In the genomic region with DNA sequence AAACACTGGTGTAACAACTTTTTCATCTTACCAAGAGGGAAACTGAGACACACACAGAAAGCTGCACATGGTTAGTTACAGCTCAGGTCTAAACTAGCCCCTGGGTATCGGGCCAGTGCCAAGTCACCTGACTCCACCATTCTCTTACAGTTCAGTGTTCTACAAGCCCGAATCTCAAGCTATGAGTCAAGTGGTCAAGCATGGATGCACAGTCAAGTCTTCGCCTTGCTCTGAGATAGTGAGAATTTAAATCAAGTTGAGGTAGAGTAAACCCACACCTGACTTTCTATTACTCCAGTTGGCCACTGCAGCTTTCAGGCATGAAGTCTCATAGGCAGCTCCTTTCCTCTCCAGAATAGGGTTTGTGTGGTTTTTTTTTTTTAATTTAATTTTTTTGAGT, we compare ENCODE assay signal across 15 cellular contexts. TPM values are rescaled to one million over a fixed set of nuclear protein-coding genes. Genes with fewer than 3 reads are reported as not detected.
A peak's percentile ranks its signal among the peaks of the same experiment; 100 is the strongest.
DNase-seq lines count a peak whose midpoint lies in the region; ATAC-seq, FAIRE-seq and TF ChIP-seq lines count a peak whose summit lies in the region.
"Had no signal": no experiment of that assay in that cellular context is flagged by ENCODE, and none has a peak within 500 bp of the region (broad histone marks: within the 10 kb centered on the region; RNA-seq: fewer than 3 reads in every experiment).

No MANE protein-coding gene starts in this region.

- H3K27me3 Mint-ChIP-seq in activated B cell treated with CpG ODN at 0.5 μM for 24 hours: no peaks in the 10 kb centered on the region
- H3K27me3 Mint-ChIP-seq: dendritic cell treated with granulocyte-macrophage colony-stimulating factor and Interleukin-4, amounts not matched to agents 40 ng/mL and 50 ng/mL, for 4 days had no signal

- no peak overlapping the region for H3K4me2 ChIP-seq in HepG2 (ENCODE audit: low read depth, low read length)

- intact Hi-C loops in activated B cell treated with CpG ODN at 0.5 μM for 24 hours (cut with micrococcal nuclease): no loop called here
- intact Hi-C loops in left ventricle myocardium inferior (cut with micrococcal nuclease): no loop called here
- intact Hi-C loops in HepG2 (cut with micrococcal nuclease; ENCODE audit: unreplicated experiment): no loop called here

- no peak overlapping the region for H3K4me3 ChIP-seq in left ventricle myocardium inferior
- H3K4me3 ChIP-seq in HepG2 (replicated peaks in 1 of 3; ENCODE audit: insufficient read depth in 1 of 3, low read depth in 2 of 3, low read length in 3 of 3): no peak overlapping the region
- H3K4me3 ChIP-seq: uterus had no signal

- no peak for TF ChIP-seq POLR2A in HepG2 (IDR thresholded peaks at IDR 0.05; ENCODE audit: insufficient read depth in 1 of 2, low read depth in 2 of 2, low read length in 2 of 2)

- TF ChIP-seq EP300 in HepG2 (IDR thresholded peaks at IDR 0.05; ENCODE audit: low read depth in 2 of 2, low read length in 2 of 2) (no peak), HepG2 (CRISPR knock-in tag; IDR thresholded peaks at IDR 0.05; ENCODE audit: borderline replicate concordance) (no peak)

- in situ Hi-C loops in HepG2 (cut with HindIII; ENCODE audit: extremely low pct_ligation_motif_present, low pct_unique_long_range_greater_than_20kb): no loop called here

- no peak overlapping the region for H3K27ac Mint-ChIP-seq in activated B cell treated with CpG ODN at 0.5 μM for 24 hours
- H3K27ac Mint-ChIP-seq: dendritic cell treated with granulocyte-macrophage colony-stimulating factor and Interleukin-4, amounts not matched to agents 40 ng/mL and 50 ng/mL, for 4 days; HFFc6 had no signal

- TF ChIP-seq RAD21 in HepG2 (CRISPR knock-in tag; IDR thresholded peaks at IDR 0.05): no peak

- H2AFZ ChIP-seq in HepG2 (ENCODE audit: low read length): no peak overlapping the region

- TF ChIP-seq CTCF in activated B cell treated with CpG ODN at 0.5 μM for 24 hours (IDR thresholded peaks at IDR 0.05): no peak
- TF ChIP-seq CTCF in left ventricle myocardium inferior (IDR thresholded peaks at IDR 0.05; ENCODE audit: borderline replicate concordance): no peak
- no peak for TF ChIP-seq CTCF in HepG2 (CRISPR knock-in tag; IDR thresholded peaks at IDR 0.05)

- H4K20me1 ChIP-seq in HepG2 (ENCODE audit: insufficient read depth, low read length): no peaks in the 10 kb centered on the region

- H3K9me3 Mint-ChIP-seq in activated B cell treated with CpG ODN at 0.5 μM for 24 hours: no peaks in the 10 kb centered on the region
- H3K9me3 Mint-ChIP-seq: dendritic cell treated with granulocyte-macrophage colony-stimulating factor and Interleukin-4, amounts not matched to agents 40 ng/mL and 50 ng/mL, for 4 days; HFFc6 had no signal

- DNase-seq in activated B cell treated with CpG ODN at 0.5 μM for 24 hours (no peak), left ventricle myocardium inferior (no peak), substantia nigra (lab: John Stamatoyannopoulos, UW) (no peak), HepG2 (ENCODE audit: low spot score) (no peak)
- no peak for DNase-seq in activated effector memory CD4-positive, alpha-beta T cell treated with anti-CD3 and anti-CD28 coated beads, Interleukin-2, amount 50 U/mL, for 16 hours
- DNase-seq: activated T-cell treated with anti-CD3 and anti-CD28 coated beads for 4 hours; HFFc6; NCI-H1930; stimulated activated CD4-positive, alpha-beta T cell treated with anti-CD3 and anti-CD28 coated beads, Interleukin-4, amount 100 ng/mL, for 4 hours; uterus had no signal

- no peak for FAIRE-seq in HepG2 (lab: Jason Lieb, UNC)
- FAIRE-seq: D721Med had no signal

- H3K9me3 ChIP-seq in left ventricle myocardium inferior (replicated peaks) (no peaks in the 10 kb centered on the region), HepG2 (ENCODE audit: low read length) (no peaks in the 10 kb centered on the region)
- H3K9me3 ChIP-seq: uterus had no signal

- H3K27me3 ChIP-seq in left ventricle myocardium inferior (ENCODE audit: low read depth) (no peaks in the 10 kb centered on the region), HepG2 (ENCODE audit: control insufficient read depth in 1 of 2, insufficient read depth in 2 of 2, low read length in 2 of 2) (no peaks in the 10 kb centered on the region)
- H3K27me3 ChIP-seq: uterus had no signal

- no peaks in the 10 kb centered on the region for H3K36me3 Mint-ChIP-seq in activated B cell treated with CpG ODN at 0.5 μM for 24 hours (ENCODE audit: low read depth)

- H3K79me2 ChIP-seq in HepG2 (ENCODE audit: insufficient read depth, low read length): no peaks in the 10 kb centered on the region

- ATAC-seq in GM18517 (IDR thresholded peaks at IDR 0.05; ENCODE audit: unreplicated experiment): peak; percentile 100
- peak; percentile 99 for ATAC-seq in GM21423 (IDR thresholded peaks at IDR 0.05; ENCODE audit: unreplicated experiment)
- peak; percentile 99 for ATAC-seq in HG03103 (IDR thresholded peaks at IDR 0.05; ENCODE audit: low read depth, unreplicated experiment)
- ATAC-seq in activated B cell treated with CpG ODN at 0.5 μM for 24 hours (ENCODE audit: low read depth): peak; percentile 93
- no peak for ATAC-seq in HepG2

- H3K27ac ChIP-seq in left ventricle myocardium inferior (replicated peaks) (no peak overlapping the region), substantia nigra (ENCODE audit: low read depth, low read length, poor library complexity, severe bottlenecking) (no peak overlapping the region), HepG2 (ENCODE audit: extremely low read length, insufficient read depth, low read length) (no peak overlapping the region)
- H3K27ac ChIP-seq: uterus had no signal

- H3K4me3 Mint-ChIP-seq in activated B cell treated with CpG ODN at 0.5 μM for 24 hours: no peak overlapping the region
- H3K4me3 Mint-ChIP-seq: dendritic cell treated with granulocyte-macrophage colony-stimulating factor and Interleukin-4, amounts not matched to agents 40 ng/mL and 50 ng/mL, for 4 days; HFFc6 had no signal

- H3K4me1 Mint-ChIP-seq in activated B cell treated with CpG ODN at 0.5 μM for 24 hours: peaks cover 2% of the 10 kb centered on the region

- BruUV-seq in HepG2 (replicated peaks; lab: Mats Ljungman, UMichigan): no TSS peak

- H3K4me1 ChIP-seq in left ventricle myocardium inferior (no peaks in the 10 kb centered on the region), HepG2 (ENCODE audit: insufficient read depth, low read length) (peaks cover 7% of the 10 kb centered on the region)
- H3K4me1 ChIP-seq: uterus had no signal

- CTCF ChIA-PET in activated B cell treated with CpG ODN at 0.5 μM for 24 hours (lab: Charles Lee): interaction anchor here (1.6 kb wide), 1 partner anchor 39 kb away, joined by 3 read pairs; no protein-coding TSS in a partner anchor
- CTCF ChIA-PET in HepG2 (lab: Yijun Ruan, JAX; ENCODE audit: low intra/inter-chr PET ratio, low total read pairs): no interaction called here

- 98% methylated on average over 3 of the region's 3 CpGs for WGBS in HepG2 (ENCODE audit: low lambda C conversion rate)

- H3K36me3 ChIP-seq in left ventricle myocardium inferior (no peaks in the 10 kb centered on the region), HepG2 (replicated peaks in 1 of 2; ENCODE audit: control insufficient read depth in 1 of 2, insufficient read depth in 2 of 2, low read length in 2 of 2) (no peaks in the 10 kb centered on the region)
- H3K36me3 ChIP-seq: uterus had no signal

- POLR2A ChIA-PET in activated B cell treated with CpG ODN at 0.5 μM for 24 hours (lab: Charles Lee) (interaction anchor here (1.9 kb wide), 1 partner anchor 34 kb away, joined by 7 read pairs; the partner anchor contains the start of gene ARL5A), HepG2 (lab: Yijun Ruan, JAX) (interaction anchor here (0.9 to 1.4 kb wide), 2 partner anchors 35 kb away, joined by 3 to 5 read pairs; partner anchors contain the start of gene ARL5A)

- H3K9ac ChIP-seq in HepG2 (ENCODE audit: insufficient read depth, low read depth, low read length): no peak overlapping the region

RNA-seq across cellular contexts. Expression of gene ARL5A, which starts 34.5 kb away (rescaled TPM):
- 51.0 and 53.2 TPM in 2 replicates for total RNA-seq in activated B cell treated with CpG ODN at 0.5 μM for 24 hours
- 53.9 TPM for total RNA-seq in left ventricle myocardium inferior
- total RNA-seq in HepG2 (2016; rRNA removed; fragmentation: Illumina TruSeq; extraction: Trizol): 149 and 170 TPM in 2 replicates
- 75.4 and 85.0 TPM in 2 replicates for total RNA-seq in HepG2 (2016; cell fraction: cytosol; rRNA removed; fragmentation: Illumina TruSeq; extraction: Trizol; ENCODE audit: low read depth)
- 144 and 150 TPM in 2 replicates for total RNA-seq in HepG2 (2016; cell fraction: insoluble cytoplasmic fraction; rRNA removed; fragmentation: Illumina TruSeq; extraction: Trizol)
- total RNA-seq in HepG2 (2016; cell fraction: membrane; rRNA removed; fragmentation: Illumina TruSeq; extraction: Trizol): 220 and 225 TPM in 2 replicates
- 85.9 and 100 TPM in 2 replicates for total RNA-seq in HepG2 (2016; cell fraction: nucleus; rRNA removed; fragmentation: Illumina TruSeq; extraction: Trizol)
- polyA plus RNA-seq in HepG2 (2011; rRNA removed): 34.2 and 47.5 TPM in 2 replicates
- 23.3 and 35.0 TPM in 2 replicates for polyA plus RNA-seq in HepG2 (2011; cell fraction: cytosol; rRNA removed)
- polyA plus RNA-seq in HepG2 (2011; cell fraction: nucleus; rRNA removed): 21.9 and 29.1 TPM in 2 replicates
- polyA plus RNA-seq in HepG2 (2012): 46.8 and 63.2 TPM in 2 replicates
- 49.2 and 53.4 TPM in 2 replicates for polyA plus RNA-seq in HepG2 (2016; cell fraction: cytosol; fragmentation: Illumina TruSeq; extraction: Trizol; ENCODE audit: low read depth)
- polyA plus RNA-seq in HepG2 (2016; cell fraction: insoluble cytoplasmic fraction; fragmentation: Illumina TruSeq; extraction: Trizol; ENCODE audit: low read depth): 78.6 and 90.5 TPM in 2 replicates
- 89.2 and 108 TPM in 2 replicates for polyA plus RNA-seq in HepG2 (2016; cell fraction: membrane; fragmentation: Illumina TruSeq; extraction: Trizol; ENCODE audit: low read depth)
- 53.8 and 56.7 TPM in 2 replicates for polyA plus RNA-seq in HepG2 (2016; cell fraction: nucleus; fragmentation: Illumina TruSeq; extraction: Trizol; ENCODE audit: insufficient read depth, low read depth)
- 8.7 and 27.5 TPM in 2 replicates for polyA minus RNA-seq in HepG2 (2011; rRNA and poly(A)+ RNA removed; ENCODE audit: low replicate concordance)
- 42.2 and 46.0 TPM in 2 replicates for polyA minus RNA-seq in HepG2 (2011; cell fraction: cytosol; rRNA and poly(A)+ RNA removed)
- polyA minus RNA-seq in HepG2 (2011; cell fraction: nucleus; rRNA and poly(A)+ RNA removed): 141 and 173 TPM in 2 replicates
